ENCODE assay signal across 9 cellular contexts in genomic region chr9:33158555-33159057, GRCh38. TPM values are rescaled to one million over a fixed set of nuclear protein-coding genes. Genes with fewer than 3 reads are reported as not detected.
DNase-seq lines count a peak whose midpoint lies in the region; ATAC-seq and TF ChIP-seq lines count a peak whose summit lies in the region.
"Had no signal": no experiment of that assay in that cellular context is flagged by ENCODE, and none has a peak within 500 bp of the region (broad histone marks: within the 10 kb centered on the region; RNA-seq: fewer than 3 reads in every experiment).

No MANE protein-coding gene starts in this region.

- peaks cover 72% of the 10 kb centered on the region for H3K4me1 Mint-ChIP-seq in endothelial cell (ENCODE audit: unreplicated experiment)

- no peaks in the 10 kb centered on the region for H3K9me3 Mint-ChIP-seq in endothelial cell (ENCODE audit: unreplicated experiment)

- H3K27ac ChIP-seq in MM.1S (ENCODE audit: low read length) (peak overlapping the region; percentile 79), smooth muscle cell (ENCODE audit: low read depth) (peak overlapping the region; percentile 97)

- H3K79me2 ChIP-seq in MM.1S (ENCODE audit: low read length) (peaks cover 96% of the 10 kb centered on the region), smooth muscle cell (ENCODE audit: low read depth) (peaks cover 91% of the 10 kb centered on the region)

- WGBS in smooth muscle cell (ENCODE audit: low lambda C conversion rate) = 72% methylated on average over 3 of the region's 3 CpGs

- H2AFZ ChIP-seq in MM.1S (ENCODE audit: low read length) (no peak overlapping the region), smooth muscle cell (ENCODE audit: low read depth) (no peak overlapping the region)

- H3K9ac ChIP-seq in MM.1S (ENCODE audit: low read length) (peak overlapping the region; percentile 57), smooth muscle cell (ENCODE audit: low read depth) (peak overlapping the region; percentile 75)

- H3K9me2 ChIP-seq in MM.1S (replicated peaks; ENCODE audit: insufficient read depth, low read length) = no peaks in the 10 kb centered on the region

- peak overlapping the region; percentile 39 for H3K4me3 Mint-ChIP-seq in endothelial cell (ENCODE audit: unreplicated experiment)

- H3K9me3 ChIP-seq in MM.1S (replicated peaks; ENCODE audit: insufficient read depth, low read length) (no peaks in the 10 kb centered on the region), smooth muscle cell (replicated peaks; ENCODE audit: low read depth) (no peaks in the 10 kb centered on the region)

- H3K4me1 ChIP-seq in MM.1S (ENCODE audit: low read length) (peaks cover 63% of the 10 kb centered on the region), smooth muscle cell (ENCODE audit: low read depth) (peaks cover 57% of the 10 kb centered on the region)

- H3K36me3 Mint-ChIP-seq in endothelial cell (ENCODE audit: low read depth, unreplicated experiment) = peaks cover 11% of the 10 kb centered on the region

- H3K4me2 ChIP-seq in MM.1S (ENCODE audit: low read depth, low read length) = peak overlapping the region; percentile 79
- H3K4me2 ChIP-seq in smooth muscle cell = peak overlapping the region; percentile 78

- TF ChIP-seq CTCF in MM.1S (IDR thresholded peaks at IDR 0.05; ENCODE audit: low read length) (no peak), endothelial cell (IDR thresholded peaks at IDR 0.05; ENCODE audit: unreplicated experiment) (no peak), smooth muscle cell (IDR thresholded peaks at IDR 0.05; ENCODE audit: borderline replicate concordance, insufficient read depth, poor library complexity, severe bottlenecking) (no peak)

- peaks cover 7% of the 10 kb centered on the region for H3K27me3 Mint-ChIP-seq in endothelial cell (ENCODE audit: unreplicated experiment)

- peaks cover 37% of the 10 kb centered on the region for H3F3A ChIP-seq in MM.1S (ENCODE audit: insufficient read depth, low read length)
- H3F3A ChIP-seq in smooth muscle cell (ENCODE audit: low read depth) = peaks cover 23% of the 10 kb centered on the region

- DNase-seq in MM.1S (no peak), endothelial cell (ENCODE audit: low spot score) (no peak), smooth muscle cell (lab: John Stamatoyannopoulos, UW; ENCODE audit: unreplicated experiment) (no peak), NCI-H524 (lab: John Stamatoyannopoulos, UW) (no peak), HPDE6-E6E7 (ENCODE audit: extremely low spot score) (no peak), RPMI8226 (no peak)
- DNase-seq: activated gamma-delta T cell treated with Interleukin-2 at 50 U/mL for 16 hours had no signal

- peak overlapping the region; percentile 23 for H3K4me3 ChIP-seq in MM.1S (ENCODE audit: low read length)
- H3K4me3 ChIP-seq in smooth muscle cell = no peak overlapping the region

- no peaks in the 10 kb centered on the region for H3K36me3 ChIP-seq in MM.1S (replicated peaks; ENCODE audit: insufficient read depth, low read length)
- no peaks in the 10 kb centered on the region for H3K36me3 ChIP-seq in smooth muscle cell (ENCODE audit: low read depth)

- TF ChIP-seq POLR2A in GM19193 (IDR thresholded peaks at IDR 0.05; ENCODE audit: extremely low read depth, insufficient read depth, insufficient read length) = peak; percentile 3

- H4K20me1 ChIP-seq in MM.1S (ENCODE audit: insufficient read depth, low read length) = no peaks in the 10 kb centered on the region
- peaks cover 73% of the 10 kb centered on the region for H4K20me1 ChIP-seq in smooth muscle cell (ENCODE audit: low read depth)

- H3K27me3 ChIP-seq in MM.1S (replicated peaks; ENCODE audit: insufficient read depth, low read length) (no peaks in the 10 kb centered on the region), smooth muscle cell (ENCODE audit: low read depth) (no peaks in the 10 kb centered on the region)

- H3K27ac Mint-ChIP-seq in endothelial cell (ENCODE audit: unreplicated experiment) = peak overlapping the region; percentile 96

- ATAC-seq in HG03108 (IDR thresholded peaks at IDR 0.05; ENCODE audit: unreplicated experiment) = no peak

RNA-seq across cellular contexts. Expression of gene B4GALT1, which starts 8.5 kb away (rescaled TPM):
- total RNA-seq in endothelial cell (ENCODE audit: unreplicated experiment) = 86.7 TPM
- 46.9 and 56.3 TPM in 2 replicates for total RNA-seq in smooth muscle cell
- polyA plus RNA-seq in smooth muscle cell = 49.2 and 49.3 TPM in 2 replicates
